ENCODE assay signal across 2 cellular contexts in genomic region chr7:106776618-106777347, GRCh38.
TF ChIP-seq lines count a peak whose summit lies in the region.

No MANE protein-coding gene starts in this region.

TF ChIP-seq in SK-N-SH, 30 proteins besides CTCF, POLR2A, EP300 and RAD21 (continued from another document):
- no peak for TF ChIP-seq TAF1 (IDR thresholded peaks at IDR 0.05; ENCODE audit: borderline replicate concordance, low read depth, low read length)
- TF ChIP-seq EZH2phosphoT487 (IDR thresholded peaks at IDR 0.05; ENCODE audit: borderline replicate concordance, low read depth) = no peak
- TF ChIP-seq SMC3 (IDR thresholded peaks at IDR 0.05; ENCODE audit: low read depth, low read length) = no peak
- no peak for TF ChIP-seq SIN3A (IDR thresholded peaks at IDR 0.05; ENCODE audit: borderline replicate concordance, low read depth, low read length)
- TF ChIP-seq, protein P1, sequence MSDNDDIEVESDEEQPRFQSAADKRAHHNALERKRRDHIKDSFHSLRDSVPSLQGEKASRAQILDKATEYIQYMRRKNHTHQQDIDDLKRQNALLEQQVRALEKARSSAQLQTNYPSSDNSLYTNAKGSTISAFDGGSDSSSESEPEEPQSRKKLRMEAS (IDR thresholded peaks at IDR 0.05; ENCODE audit: low read depth) = no peak
- TF ChIP-seq, protein P2, sequence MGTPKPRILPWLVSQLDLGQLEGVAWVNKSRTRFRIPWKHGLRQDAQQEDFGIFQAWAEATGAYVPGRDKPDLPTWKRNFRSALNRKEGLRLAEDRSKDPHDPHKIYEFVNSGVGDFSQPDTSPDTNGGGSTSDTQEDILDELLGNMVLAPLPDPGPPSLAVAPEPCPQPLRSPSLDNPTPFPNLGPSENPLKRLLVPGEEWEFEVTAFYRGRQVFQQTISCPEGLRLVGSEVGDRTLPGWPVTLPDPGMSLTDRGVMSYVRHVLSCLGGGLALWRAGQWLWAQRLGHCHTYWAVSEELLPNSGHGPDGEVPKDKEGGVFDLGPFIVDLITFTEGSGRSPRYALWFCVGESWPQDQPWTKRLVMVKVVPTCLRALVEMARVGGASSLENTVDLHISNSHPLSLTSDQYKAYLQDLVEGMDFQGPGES (IDR thresholded peaks at IDR 0.05; ENCODE audit: low read depth, low read length) = no peak
- TF ChIP-seq RCOR1 (IDR thresholded peaks at IDR 0.05; ENCODE audit: low read length) = no peak

TF ChIP-seq in SK-N-SH treated with all-trans-retinoic acid at 6 μM for 48 hours, 23 proteins besides CTCF, POLR2A, EP300 and RAD21 (continued from another document):
- TF ChIP-seq CSRNP3 (CRISPR knock-in tag; IDR thresholded peaks at IDR 0.05) = no peak
- no peak for TF ChIP-seq PPARA (CRISPR knock-in tag; IDR thresholded peaks at IDR 0.05; ENCODE audit: borderline replicate concordance)
- no peak for TF ChIP-seq TOX (CRISPR knock-in tag; IDR thresholded peaks at IDR 0.05; ENCODE audit: borderline replicate concordance)
- TF ChIP-seq TCF4 (CRISPR knock-in tag; IDR thresholded peaks at IDR 0.05; ENCODE audit: borderline replicate concordance) = no peak
- TF ChIP-seq SNAI2 (CRISPR knock-in tag; IDR thresholded peaks at IDR 0.05) = no peak
- TF ChIP-seq CREB5 (CRISPR knock-in tag; IDR thresholded peaks at IDR 0.05; ENCODE audit: low read depth) = no peak
- no peak for TF ChIP-seq BACH2 (CRISPR knock-in tag; IDR thresholded peaks at IDR 0.05; ENCODE audit: borderline replicate concordance)
- TF ChIP-seq, protein P3, sequence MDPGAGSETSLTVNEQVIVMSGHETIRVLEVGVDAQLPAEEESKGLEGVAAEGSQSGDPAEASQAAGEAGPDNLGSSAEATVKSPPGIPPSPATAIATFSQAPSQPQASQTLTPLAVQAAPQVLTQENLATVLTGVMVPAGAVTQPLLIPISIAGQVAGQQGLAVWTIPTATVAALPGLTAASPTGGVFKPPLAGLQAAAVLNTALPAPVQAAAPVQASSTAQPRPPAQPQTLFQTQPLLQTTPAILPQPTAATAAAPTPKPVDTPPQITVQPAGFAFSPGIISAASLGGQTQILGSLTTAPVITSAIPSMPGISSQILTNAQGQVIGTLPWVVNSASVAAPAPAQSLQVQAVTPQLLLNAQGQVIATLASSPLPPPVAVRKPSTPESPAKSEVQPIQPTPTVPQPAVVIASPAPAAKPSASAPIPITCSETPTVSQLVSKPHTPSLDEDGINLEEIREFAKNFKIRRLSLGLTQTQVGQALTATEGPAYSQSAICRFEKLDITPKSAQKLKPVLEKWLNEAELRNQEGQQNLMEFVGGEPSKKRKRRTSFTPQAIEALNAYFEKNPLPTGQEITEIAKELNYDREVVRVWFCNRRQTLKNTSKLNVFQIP (CRISPR knock-in tag; IDR thresholded peaks at IDR 0.05; ENCODE audit: borderline replicate concordance, low read depth) = no peak
